ENCODE assay signal across 19 cellular contexts in the genomic region with DNA sequence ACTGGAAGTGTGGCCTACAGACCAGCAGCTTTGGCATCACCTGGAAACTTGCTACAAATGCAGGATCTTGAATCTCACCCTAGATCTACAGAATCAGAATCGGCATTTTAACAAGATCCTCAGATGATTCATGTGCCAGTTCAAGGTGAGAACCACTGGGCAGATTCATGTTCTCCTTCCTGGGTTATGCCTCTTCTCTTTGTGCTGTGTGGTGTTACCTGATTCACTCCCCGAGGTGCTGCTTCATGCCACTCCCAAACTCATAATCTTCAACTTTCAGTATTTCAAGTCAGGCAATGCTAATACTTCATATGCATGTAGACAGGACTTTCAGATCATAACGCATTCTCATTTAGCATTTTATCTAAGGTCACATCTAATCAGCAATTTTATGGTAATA.
DNase-seq lines count a peak whose midpoint lies in the region; ATAC-seq and TF ChIP-seq lines count a peak whose summit lies in the region.
"Had no signal": no experiment of that assay in that cellular context is flagged by ENCODE, and none has a peak within 500 bp of the region (broad histone marks: within the 10 kb centered on the region; RNA-seq: fewer than 3 reads in every experiment).

No MANE protein-coding gene starts in this region.

- H3K9me3 ChIP-seq in ascending aorta (no peaks in the 10 kb centered on the region), esophagus squamous epithelium (no peaks in the 10 kb centered on the region), suprapubic skin (no peaks in the 10 kb centered on the region), vagina (no peaks in the 10 kb centered on the region), left lung (no peaks in the 10 kb centered on the region), MM.1S (replicated peaks; ENCODE audit: insufficient read depth, low read length) (no peaks in the 10 kb centered on the region)
- H3K9me3 ChIP-seq: A549 had no signal

- no peaks in the 10 kb centered on the region for H3K79me2 ChIP-seq in MM.1S (ENCODE audit: low read length)

- H3K9ac ChIP-seq in MM.1S (ENCODE audit: low read length), result no peak overlapping the region

- 44 to 72% methylated on average over 3 of the region's 3 CpGs for WGBS in esophagus squamous epithelium, 2 donors
- WGBS in suprapubic skin, result 65% methylated on average over 3 of the region's 3 CpGs

- ATAC-seq in left lung, result no peak
- ATAC-seq: A549, HCT116, HepG2 had no signal

- H3K4me3 ChIP-seq in ascending aorta (no peak overlapping the region), esophagus squamous epithelium (no peak overlapping the region), suprapubic skin (no peak overlapping the region), vagina (no peak overlapping the region), left lung (no peak overlapping the region), MM.1S (ENCODE audit: low read length) (no peak overlapping the region)
- H3K4me3 ChIP-seq: A549 had no signal

- no peak for TF ChIP-seq CTCF in ascending aorta (IDR thresholded peaks at IDR 0.05)
- no peak for TF ChIP-seq CTCF in esophagus squamous epithelium (IDR thresholded peaks at IDR 0.05)
- no peak for TF ChIP-seq CTCF in suprapubic skin (IDR thresholded peaks at IDR 0.05)
- no peak for TF ChIP-seq CTCF in vagina (IDR thresholded peaks at IDR 0.05)
- TF ChIP-seq CTCF in left lung (IDR thresholded peaks at IDR 0.05), result no peak
- TF ChIP-seq CTCF in MM.1S (IDR thresholded peaks at IDR 0.05; ENCODE audit: low read length), result no peak

- H3K27ac ChIP-seq in ascending aorta, result peak overlapping the region; percentile 95 to 98
- H3K27ac ChIP-seq in esophagus squamous epithelium, result peak overlapping the region in 3 of 4 donors; percentile 69 to 87 (median 86)
- H3K27ac ChIP-seq in suprapubic skin, result peak overlapping the region; percentile 89
- peak overlapping the region; percentile 13 for H3K27ac ChIP-seq in vagina
- H3K27ac ChIP-seq in left lung, result no peak overlapping the region
- no peak overlapping the region for H3K27ac ChIP-seq in MM.1S (ENCODE audit: low read length)
- H3K27ac ChIP-seq: 22Rv1, A549, C4-2B had no signal

- H2AFZ ChIP-seq in MM.1S (ENCODE audit: low read length), result no peak overlapping the region

- H3K4me1 ChIP-seq in ascending aorta, result peaks cover 6 to 25% of the 10 kb centered on the region in 2 donors
- H3K4me1 ChIP-seq in esophagus squamous epithelium, result peaks cover 5 to 74% (median 34%) of the 10 kb centered on the region in 3 donors
- H3K4me1 ChIP-seq in suprapubic skin, result peaks cover 55% of the 10 kb centered on the region
- peaks cover 50% of the 10 kb centered on the region for H3K4me1 ChIP-seq in vagina
- H3K4me1 ChIP-seq in left lung, result no peaks in the 10 kb centered on the region
- H3K4me1 ChIP-seq in MM.1S (ENCODE audit: low read length), result no peaks in the 10 kb centered on the region

- TF ChIP-seq POLR2A in esophagus squamous epithelium (IDR thresholded peaks at IDR 0.05) (no peak), suprapubic skin (IDR thresholded peaks at IDR 0.05) (no peak), vagina (IDR thresholded peaks at IDR 0.05) (no peak)

- H4K20me1 ChIP-seq in MM.1S (ENCODE audit: insufficient read depth, low read length), result no peaks in the 10 kb centered on the region

- H3F3A ChIP-seq in MM.1S (ENCODE audit: insufficient read depth, low read length), result no peaks in the 10 kb centered on the region

- H3K27me3 ChIP-seq in ascending aorta, result no peaks in the 10 kb centered on the region
- H3K27me3 ChIP-seq in esophagus squamous epithelium, result no peaks in the 10 kb centered on the region
- H3K27me3 ChIP-seq in suprapubic skin, result no peaks in the 10 kb centered on the region
- H3K27me3 ChIP-seq in vagina, result no peaks in the 10 kb centered on the region
- no peaks in the 10 kb centered on the region for H3K27me3 ChIP-seq in left lung
- no peaks in the 10 kb centered on the region for H3K27me3 ChIP-seq in MM.1S (replicated peaks; ENCODE audit: insufficient read depth, low read length)

- no peaks in the 10 kb centered on the region for H3K36me3 ChIP-seq in ascending aorta
- H3K36me3 ChIP-seq in esophagus squamous epithelium, result no peaks in the 10 kb centered on the region
- no peaks in the 10 kb centered on the region for H3K36me3 ChIP-seq in suprapubic skin
- no peaks in the 10 kb centered on the region for H3K36me3 ChIP-seq in vagina
- no peaks in the 10 kb centered on the region for H3K36me3 ChIP-seq in left lung
- no peaks in the 10 kb centered on the region for H3K36me3 ChIP-seq in MM.1S (replicated peaks; ENCODE audit: insufficient read depth, low read length)

- TF ChIP-seq EP300 in suprapubic skin (IDR thresholded peaks at IDR 0.05), result no peak

- intact Hi-C loops in ascending aorta (cut with DNase I), result loop anchor here (5.0 kb wide), 2 partner anchors 164 to 234 kb away; no protein-coding TSS in a partner anchor
- intact Hi-C loops in esophagus squamous epithelium (cut with DNase I), result no loop called here
- intact Hi-C loops in vagina (cut with DNase I), result loop anchor here (10.0 kb wide), 1 partner anchor 426 kb away; a partner anchor contains a TSS
- intact Hi-C loops in left lung (cut with DNase I), result no loop called here

- H3K9me2 ChIP-seq in MM.1S (replicated peaks; ENCODE audit: insufficient read depth, low read length), result no peaks in the 10 kb centered on the region

- H3K4me2 ChIP-seq in MM.1S (ENCODE audit: low read depth, low read length), result no peak overlapping the region
- H3K4me2 ChIP-seq: A549 had no signal

- DNase-seq in ascending aorta (ENCODE audit: low spot score in 2 of 2) (no peak), esophagus squamous epithelium (lab: John Stamatoyannopoulos, UW) (no peak), suprapubic skin (ENCODE audit: low spot score in 2 of 2) (no peak), vagina (ENCODE audit: extremely low spot score in 2 of 2) (no peak), NCI-H446 treated with DMSO at 0.1 percent for 48 hours (lab: John Stamatoyannopoulos, UW) (no peak), left lung (no peak), MM.1S (no peak)
- DNase-seq: AML-193; CD4-positive, alpha-beta memory T cell; DMS153; DMS79; GDM1; GOT3; H7 had no signal

Comparison
In these comparisons a context has a peak if more than half of its experiments do, and no peak if none do; other contexts are left out.
1. H3K27ac ChIP-seq: peak in ascending aorta (2 of 2), esophagus squamous epithelium (3 of 4), suprapubic skin (single experiment) and vagina (single experiment); none in left lung (0 of 2) and MM.1S (single experiment).
2. intact Hi-C loops: an anchor here in ascending aorta (5.0 kb wide) and vagina (10.0 kb wide); none called in esophagus squamous epithelium and left lung.